ENCODE assay signal across 2 cellular contexts in the genomic region with DNA sequence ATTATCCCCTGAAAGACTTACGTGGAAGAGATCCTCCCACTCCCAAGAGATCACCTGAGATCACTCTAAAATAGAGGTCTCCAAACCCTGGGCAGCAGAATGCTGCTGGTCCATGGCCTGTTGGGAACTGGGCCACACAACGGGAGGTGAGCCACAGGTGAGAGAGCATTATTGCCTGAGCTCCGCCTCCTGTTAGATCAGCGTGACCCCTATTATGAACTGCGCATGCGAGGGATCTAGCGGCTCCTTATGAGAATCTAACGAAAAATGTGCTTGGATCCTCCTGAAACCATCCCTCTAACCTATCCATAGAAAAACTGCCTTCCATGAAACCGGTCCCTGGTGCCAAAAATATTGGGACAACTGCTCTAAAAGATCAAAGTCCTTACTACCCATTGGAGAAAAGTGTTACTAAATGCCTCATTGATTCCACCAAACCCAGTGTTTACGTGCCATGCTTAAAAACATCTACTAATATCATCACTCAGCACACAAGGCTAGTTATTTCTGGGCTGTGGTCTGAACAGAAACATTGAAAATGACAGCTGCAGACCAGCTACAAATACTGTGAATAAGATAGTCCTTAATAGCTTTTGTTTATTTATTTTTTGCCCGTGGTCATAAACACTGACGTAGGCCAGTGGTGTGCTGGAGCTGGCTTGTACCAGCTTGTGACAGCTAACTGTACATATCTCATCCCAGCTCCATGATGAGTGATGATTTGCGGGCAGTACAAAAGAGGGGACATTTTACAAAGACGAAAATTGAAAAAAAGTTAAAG.
TF ChIP-seq lines count a peak whose summit lies in the region.

No MANE protein-coding gene starts in this region.

TF ChIP-seq in SK-N-SH, 30 proteins besides CTCF, POLR2A, EP300 and RAD21 (continued from another document):
- TF ChIP-seq ELF1 (IDR thresholded peaks at IDR 0.05) (no peak), CHD2 (IDR thresholded peaks at IDR 0.05; ENCODE audit: low read length, partially characterized antibody) (peak; percentile 13), JUND (IDR thresholded peaks at IDR 0.05) (no peak), TEAD4 (IDR thresholded peaks at IDR 0.05; ENCODE audit: borderline replicate concordance, insufficient read depth) (no peak), TCF12 (IDR thresholded peaks at IDR 0.05) (no peak), FOXM1 (IDR thresholded peaks at IDR 0.05; ENCODE audit: low read depth) (no peak)
- TF ChIP-seq, protein P1, sequence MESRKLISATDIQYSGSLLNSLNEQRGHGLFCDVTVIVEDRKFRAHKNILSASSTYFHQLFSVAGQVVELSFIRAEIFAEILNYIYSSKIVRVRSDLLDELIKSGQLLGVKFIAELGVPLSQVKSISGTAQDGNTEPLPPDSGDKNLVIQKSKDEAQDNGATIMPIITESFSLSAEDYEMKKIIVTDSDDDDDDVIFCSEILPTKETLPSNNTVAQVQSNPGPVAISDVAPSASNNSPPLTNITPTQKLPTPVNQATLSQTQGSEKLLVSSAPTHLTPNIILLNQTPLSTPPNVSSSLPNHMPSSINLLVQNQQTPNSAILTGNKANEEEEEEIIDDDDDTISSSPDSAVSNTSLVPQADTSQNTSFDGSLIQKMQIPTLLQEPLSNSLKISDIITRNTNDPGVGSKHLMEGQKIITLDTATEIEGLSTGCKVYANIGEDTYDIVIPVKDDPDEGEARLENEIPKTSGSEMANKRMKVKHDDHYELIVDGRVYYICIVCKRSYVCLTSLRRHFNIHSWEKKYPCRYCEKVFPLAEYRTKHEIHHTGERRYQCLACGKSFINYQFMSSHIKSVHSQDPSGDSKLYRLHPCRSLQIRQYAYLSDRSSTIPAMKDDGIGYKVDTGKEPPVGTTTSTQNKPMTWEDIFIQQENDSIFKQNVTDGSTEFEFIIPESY (IDR thresholded peaks at IDR 0.05; ENCODE audit: borderline replicate concordance, low read depth), result no peak

TF ChIP-seq in SK-N-SH treated with all-trans-retinoic acid at 6 μM for 48 hours, 23 proteins besides CTCF, POLR2A, EP300 and RAD21 (continued from another document):
- TF ChIP-seq OSR1 (CRISPR knock-in tag; IDR thresholded peaks at IDR 0.05) (no peak), ZFP30 (CRISPR knock-in tag; IDR thresholded peaks at IDR 0.05) (no peak)
